In genomic region chr18:63412949-63413348, GRCh38 we compare ENCODE assay signal across 24 cellular contexts.
"Had no signal": no experiment of that assay in that cellular context is flagged by ENCODE, and none has a peak within 500 bp of the region (broad histone marks: within the 10 kb centered on the region; RNA-seq: fewer than 3 reads in every experiment).

No MANE protein-coding gene starts in this region.

- H3K27me3 ChIP-seq: adrenal gland, ascending aorta, brain microvascular endothelial cell, hepatocyte, left lung, tibial artery had no signal

- H3K27me3 Mint-ChIP-seq: activated CD4-positive, alpha-beta memory T cell treated with anti-CD3 and anti-CD28 coated beads, Interleukin-2, amount 10 ng/mL, durations not matched to agents 7 days and 5 days; dendritic cell treated with granulocyte-macrophage colony-stimulating factor and Interleukin-4, amounts not matched to agents 40 ng/mL and 50 ng/mL, for 4 days; natural killer cell treated with Interleukin-12 subunit alpha and Interleukin-12 subunit beta and Interleukin-15 and Interleukin-18, amount 100 ng/mL, for 72 hours had no signal

- H3K4me3 ChIP-seq: adrenal gland, ascending aorta, hepatocyte, left lung, lung, tibial artery had no signal

- H3K4me1 ChIP-seq: adrenal gland, ascending aorta, left lung had no signal

- ATAC-seq: esophagus mucosa; left lung; natural killer cell treated with Interleukin-12 subunit alpha and Interleukin-12 subunit beta and Interleukin-15 and Interleukin-18, amount 100 ng/mL, for 72 hours; right cardiac atrium; stimulated activated naive CD8-positive, alpha-beta T cell treated with anti-CD3 and anti-CD28 coated beads, Interleukin-15, Interleukin-2, amounts not matched to agents 100 U/mL and 50 U/mL, for 24 hours had no signal

- H3K27ac Mint-ChIP-seq: activated CD4-positive, alpha-beta memory T cell treated with anti-CD3 and anti-CD28 coated beads, Interleukin-2, amount 10 ng/mL, durations not matched to agents 7 days and 5 days; activated naive CD4-positive, alpha-beta T cell treated with anti-CD3 and anti-CD28 coated beads for 36 hours had no signal

- H3K9me3 Mint-ChIP-seq: activated CD4-positive, alpha-beta memory T cell treated with anti-CD3 and anti-CD28 coated beads, Interleukin-2, amount 10 ng/mL, durations not matched to agents 7 days and 5 days; activated naive CD4-positive, alpha-beta T cell treated with anti-CD3 and anti-CD28 coated beads for 36 hours; dendritic cell treated with granulocyte-macrophage colony-stimulating factor and Interleukin-4, amounts not matched to agents 40 ng/mL and 50 ng/mL, for 4 days; immature natural killer cell; natural killer cell treated with Interleukin-12 subunit alpha and Interleukin-12 subunit beta and Interleukin-15 and Interleukin-18, amount 100 ng/mL, for 72 hours had no signal

- H3K9me3 ChIP-seq: adrenal gland, ascending aorta, left lung, tibial artery had no signal

- H3K4me3 Mint-ChIP-seq: activated CD4-positive, alpha-beta memory T cell treated with anti-CD3 and anti-CD28 coated beads, Interleukin-2, amount 10 ng/mL, durations not matched to agents 7 days and 5 days; activated naive CD4-positive, alpha-beta T cell treated with anti-CD3 and anti-CD28 coated beads for 36 hours; dendritic cell treated with granulocyte-macrophage colony-stimulating factor and Interleukin-4, amounts not matched to agents 40 ng/mL and 50 ng/mL, for 4 days; immature natural killer cell; natural killer cell treated with Interleukin-12 subunit alpha and Interleukin-12 subunit beta and Interleukin-15 and Interleukin-18, amount 100 ng/mL, for 72 hours had no signal

- H2AFZ ChIP-seq: hepatocyte had no signal

- DNase-seq: activated CD4-positive, alpha-beta memory T cell treated with anti-CD3 and anti-CD28 coated beads, Interleukin-2, amount 10 ng/mL, durations not matched to agents 7 days and 5 days; activated CD4-positive, CD25-positive, alpha-beta regulatory T cell treated with anti-CD3 and anti-CD28 coated beads, Interleukin-2, amount 50 U/mL, for 72 hours; activated effector memory CD4-positive, alpha-beta T cell treated with Interleukin-2 at 50 U/mL for 16 hours; activated naive CD4-positive, alpha-beta T cell treated with anti-CD3 and anti-CD28 coated beads for 36 hours; adrenal gland; brain microvascular endothelial cell; caudate nucleus; effector CD4-positive, alpha-beta T cell; foreskin melanocyte; glutamatergic neuron; immature natural killer cell; left lung; right cardiac atrium; stimulated activated CD4-positive, alpha-beta T cell treated with anti-CD3 and anti-CD28 coated beads, Interleukin-4, amount 100 ng/mL, for 24 hours; stimulated activated naive CD8-positive, alpha-beta T cell treated with anti-CD3 and anti-CD28 coated beads, Interleukin-15, Interleukin-2, amounts not matched to agents 100 U/mL and 50 U/mL, for 24 hours; SW 1271; tibial artery had no signal

- H3K27ac ChIP-seq: adrenal gland, ascending aorta, brain microvascular endothelial cell, left lung, tibial artery, VCaP had no signal

- H3K4me2 ChIP-seq: hepatocyte had no signal
